In the genomic region with DNA sequence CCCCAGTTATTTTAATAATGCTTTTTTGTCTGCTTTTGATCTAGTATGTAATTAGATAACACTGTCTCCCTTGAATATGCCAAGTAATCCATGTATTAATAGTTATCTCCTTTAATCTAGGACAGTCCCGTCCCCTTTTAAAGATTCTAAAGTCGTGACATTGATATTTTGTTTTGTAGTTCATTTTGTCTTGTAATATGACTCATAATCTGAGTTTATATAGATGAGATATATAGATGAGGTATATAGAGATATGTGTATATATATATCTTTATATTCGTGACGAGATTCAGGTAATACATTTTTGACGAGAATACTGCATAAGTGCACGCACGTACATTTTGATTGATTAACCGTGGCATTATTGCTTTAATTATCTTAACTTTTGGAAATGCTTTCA, we compare ENCODE assay signal across 1 cellular context.
TF ChIP-seq lines count a peak whose summit lies in the region.

No MANE protein-coding gene starts in this region.

TF ChIP-seq in HepG2, 621 proteins besides CTCF, POLR2A, EP300 and RAD21 (continued from another document):
- TF ChIP-seq, protein P1, sequence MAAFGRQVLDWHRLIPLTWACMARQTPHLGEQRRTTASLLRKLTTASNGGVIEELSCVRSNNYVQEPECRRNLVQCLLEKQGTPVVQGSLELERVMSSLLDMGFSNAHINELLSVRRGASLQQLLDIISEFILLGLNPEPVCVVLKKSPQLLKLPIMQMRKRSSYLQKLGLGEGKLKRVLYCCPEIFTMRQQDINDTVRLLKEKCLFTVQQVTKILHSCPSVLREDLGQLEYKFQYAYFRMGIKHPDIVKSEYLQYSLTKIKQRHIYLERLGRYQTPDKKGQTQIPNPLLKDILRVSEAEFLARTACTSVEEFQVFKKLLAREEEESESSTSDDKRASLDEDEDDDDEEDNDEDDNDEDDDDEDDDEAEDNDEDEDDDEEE (CRISPR knock-in tag; IDR thresholded peaks at IDR 0.05), result no peak
- TF ChIP-seq RFXANK (CRISPR knock-in tag; IDR thresholded peaks at IDR 0.05), result no peak
- no peak for TF ChIP-seq HOXA7 (CRISPR knock-in tag; IDR thresholded peaks at IDR 0.05)
- TF ChIP-seq ZNF589 (CRISPR knock-in tag; conservative IDR thresholded peaks at IDR 0.05), result no peak
- no peak for TF ChIP-seq SOX13 (IDR thresholded peaks at IDR 0.05)
- no peak for TF ChIP-seq SOX13 (CRISPR knock-in tag; conservative IDR thresholded peaks at IDR 0.05 in 1 of 2, IDR thresholded peaks at IDR 0.05 in 1 of 2)
- TF ChIP-seq ZNF484 (CRISPR knock-in tag; IDR thresholded peaks at IDR 0.05; ENCODE audit: borderline replicate concordance, low read depth), result no peak
- no peak for TF ChIP-seq EZH2 (conservative IDR thresholded peaks at IDR 0.05; ENCODE audit: low read depth, low read length)
- no peak for TF ChIP-seq XBP1 (CRISPR knock-in tag; IDR thresholded peaks at IDR 0.05)
- TF ChIP-seq RXRB (CRISPR knock-in tag; IDR thresholded peaks at IDR 0.05; ENCODE audit: borderline replicate concordance), result no peak
- no peak for TF ChIP-seq SP140L (CRISPR knock-in tag; IDR thresholded peaks at IDR 0.05; ENCODE audit: borderline replicate concordance)
- no peak for TF ChIP-seq YEATS4 (CRISPR knock-in tag; IDR thresholded peaks at IDR 0.05; ENCODE audit: borderline replicate concordance)
- no peak for TF ChIP-seq ZKSCAN5 (CRISPR knock-in tag; IDR thresholded peaks at IDR 0.05)
- no peak for TF ChIP-seq ZNF557 (CRISPR knock-in tag; IDR thresholded peaks at IDR 0.05)
- TF ChIP-seq, protein P2, sequence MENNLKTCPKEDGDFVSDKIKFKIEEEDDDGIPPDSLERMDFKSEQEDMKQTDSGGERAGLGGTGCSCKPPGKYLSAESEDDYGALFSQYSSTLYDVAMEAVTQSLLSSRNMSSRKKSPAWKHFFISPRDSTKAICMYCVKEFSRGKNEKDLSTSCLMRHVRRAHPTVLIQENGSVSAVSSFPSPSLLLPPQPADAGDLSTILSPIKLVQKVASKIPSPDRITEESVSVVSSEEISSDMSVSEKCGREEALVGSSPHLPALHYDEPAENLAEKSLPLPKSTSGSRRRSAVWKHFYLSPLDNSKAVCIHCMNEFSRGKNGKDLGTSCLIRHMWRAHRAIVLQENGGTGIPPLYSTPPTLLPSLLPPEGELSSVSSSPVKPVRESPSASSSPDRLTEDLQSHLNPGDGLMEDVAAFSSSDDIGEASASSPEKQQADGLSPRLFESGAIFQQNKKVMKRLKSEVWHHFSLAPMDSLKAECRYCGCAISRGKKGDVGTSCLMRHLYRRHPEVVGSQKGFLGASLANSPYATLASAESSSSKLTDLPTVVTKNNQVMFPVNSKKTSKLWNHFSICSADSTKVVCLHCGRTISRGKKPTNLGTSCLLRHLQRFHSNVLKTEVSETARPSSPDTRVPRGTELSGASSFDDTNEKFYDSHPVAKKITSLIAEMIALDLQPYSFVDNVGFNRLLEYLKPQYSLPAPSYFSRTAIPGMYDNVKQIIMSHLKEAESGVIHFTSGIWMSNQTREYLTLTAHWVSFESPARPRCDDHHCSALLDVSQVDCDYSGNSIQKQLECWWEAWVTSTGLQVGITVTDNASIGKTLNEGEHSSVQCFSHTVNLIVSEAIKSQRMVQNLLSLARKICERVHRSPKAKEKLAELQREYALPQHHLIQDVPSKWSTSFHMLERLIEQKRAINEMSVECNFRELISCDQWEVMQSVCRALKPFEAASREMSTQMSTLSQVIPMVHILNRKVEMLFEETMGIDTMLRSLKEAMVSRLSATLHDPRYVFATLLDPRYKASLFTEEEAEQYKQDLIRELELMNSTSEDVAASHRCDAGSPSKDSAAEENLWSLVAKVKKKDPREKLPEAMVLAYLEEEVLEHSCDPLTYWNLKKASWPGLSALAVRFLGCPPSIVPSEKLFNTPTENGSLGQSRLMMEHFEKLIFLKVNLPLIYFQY (CRISPR knock-in tag; IDR thresholded peaks at IDR 0.05; ENCODE audit: borderline replicate concordance), result no peak
- no peak for TF ChIP-seq TBP (CRISPR knock-in tag; IDR thresholded peaks at IDR 0.05)
- TF ChIP-seq CENPX (CRISPR knock-in tag; IDR thresholded peaks at IDR 0.05), result no peak
- TF ChIP-seq ZFYVE20 (CRISPR knock-in tag; IDR thresholded peaks at IDR 0.05; ENCODE audit: borderline replicate concordance, low read depth), result no peak
TF ChIP-seq in HepG2: peak in this region for 0.
